In genomic region chr12:56867216-56867615, GRCh38 we compare ENCODE assay signal across 3 cellular contexts.
A peak's percentile ranks its signal among the peaks of the same experiment; 100 is the strongest.
TF ChIP-seq lines count a peak whose summit lies in the region.

No MANE protein-coding gene starts in this region.

TF ChIP-seq in GM23338, 12 proteins besides CTCF, POLR2A, EP300 and RAD21 (continues in another document):
- no peak for TF ChIP-seq REST (IDR thresholded peaks at IDR 0.05; ENCODE audit: unreplicated experiment)
- no peak for TF ChIP-seq CREB1 (CRISPR knock-in tag; IDR thresholded peaks at IDR 0.05; ENCODE audit: low read depth)
- TF ChIP-seq ETS1 (IDR thresholded peaks at IDR 0.05): no peak
- TF ChIP-seq STAT1 (IDR thresholded peaks at IDR 0.05; ENCODE audit: unreplicated experiment): no peak
- TF ChIP-seq POLR2AphosphoS5 (IDR thresholded peaks at IDR 0.05; ENCODE audit: low read depth): no peak
- TF ChIP-seq EZH2phosphoT487 (IDR thresholded peaks at IDR 0.05; ENCODE audit: unreplicated experiment): no peak
- no peak for TF ChIP-seq ZNF331 (CRISPR knock-in tag; IDR thresholded peaks at IDR 0.05; ENCODE audit: low read depth)
- no peak for TF ChIP-seq NANOG (IDR thresholded peaks at IDR 0.05; ENCODE audit: borderline replicate concordance)
- no peak for TF ChIP-seq ZNF114 (CRISPR knock-in tag; IDR thresholded peaks at IDR 0.05)
- no peak for TF ChIP-seq JUNB (IDR thresholded peaks at IDR 0.05; ENCODE audit: unreplicated experiment)

TF ChIP-seq in K562, 482 proteins besides CTCF, POLR2A, EP300 and RAD21 (continued from another document):
- TF ChIP-seq MEF2D (tag; conservative IDR thresholded peaks at IDR 0.05; ENCODE audit: low read depth) (0 out of 2 replicates have a peak, but pooled peaks have one; percentile 31), ZNF316 (IDR thresholded peaks at IDR 0.05) (peak; percentile 13; the same call in 1 of the 2 replicates), MEF2A (IDR thresholded peaks at IDR 0.05; ENCODE audit: control insufficient read depth, low read depth, low read length) (peak; percentile 92)

TF ChIP-seq in SK-N-SH, 30 proteins besides CTCF, POLR2A, EP300 and RAD21 (continued from another document):
- TF ChIP-seq ZBTB33 (IDR thresholded peaks at IDR 0.05; ENCODE audit: borderline replicate concordance, low read depth) (no peak), USF1 (IDR thresholded peaks at IDR 0.05; ENCODE audit: borderline replicate concordance, low read depth) (no peak), SMC3 (IDR thresholded peaks at IDR 0.05; ENCODE audit: low read depth, low read length) (no peak), YY1 (IDR thresholded peaks at IDR 0.05; ENCODE audit: low read depth) (no peak), CHD2 (IDR thresholded peaks at IDR 0.05; ENCODE audit: low read length, partially characterized antibody) (no peak)
